In genomic region chr2:32235315-32235714, GRCh38 we compare ENCODE assay signal across 1 cellular context.
TF ChIP-seq lines count a peak whose summit lies in the region.

No MANE protein-coding gene starts in this region.

TF ChIP-seq in K562, 482 proteins besides CTCF, POLR2A, EP300 and RAD21:
- TF ChIP-seq HNRNPK (IDR thresholded peaks at IDR 0.05; ENCODE audit: low read depth, low read length, poor library complexity, severe bottlenecking) (no peak), REST (CRISPR knock-in tag; IDR thresholded peaks at IDR 0.05; ENCODE audit: low read depth) (no peak), PKNOX1 (IDR thresholded peaks at IDR 0.05) (no peak), FOXA3 (CRISPR knock-in tag; conservative IDR thresholded peaks at IDR 0.05 in 1 of 2, IDR thresholded peaks at IDR 0.05 in 1 of 2) (no peak), CTCFL (IDR thresholded peaks at IDR 0.05; ENCODE audit: borderline replicate concordance, insufficient read depth, low read depth, low read length, poor library complexity, severe bottlenecking) (no peak), TCF15 (CRISPR knock-in tag; IDR thresholded peaks at IDR 0.05) (no peak), NR2F6 (CRISPR knock-in tag; IDR thresholded peaks at IDR 0.05) (no peak), ZNF140 (CRISPR knock-in tag; IDR thresholded peaks at IDR 0.05) (no peak), GATAD2A (IDR thresholded peaks at IDR 0.05) (no peak), ZNF133 (CRISPR knock-in tag; IDR thresholded peaks at IDR 0.05) (no peak), NCOA6 (IDR thresholded peaks at IDR 0.05) (no peak), THRA (IDR thresholded peaks at IDR 0.05) (no peak), SAP30 (IDR thresholded peaks at IDR 0.05; ENCODE audit: borderline replicate concordance, insufficient read depth, low read depth, low read length, poor library complexity, severe bottlenecking) (no peak)
